16 cellular contexts compared by ENCODE assay signal in genomic region chr9:124752967-124753366, GRCh38. TPM values are rescaled to one million over a fixed set of nuclear protein-coding genes. Genes with fewer than 3 reads are reported as not detected.
DNase-seq lines count a peak whose midpoint lies in the region; ATAC-seq, FAIRE-seq and TF ChIP-seq lines count a peak whose summit lies in the region.
"Had no signal": no experiment of that assay in that cellular context is flagged by ENCODE, and none has a peak within 500 bp of the region (broad histone marks: within the 10 kb centered on the region; RNA-seq: fewer than 3 reads in every experiment).

No MANE protein-coding gene starts in this region.

- H3K36me3 ChIP-seq in SJSA1 (no peaks in the 10 kb centered on the region), OCI-LY7 (ENCODE audit: insufficient read depth, low read length) (no peaks in the 10 kb centered on the region)
- H3K36me3 ChIP-seq: gastrocnemius medialis, right atrium auricular region had no signal

- H3K27ac ChIP-seq in SJSA1 (peak overlapping the region; percentile 40), OCI-LY7 (ENCODE audit: low read depth, low read length, poor library complexity, severe bottlenecking) (no peak overlapping the region)
- H3K27ac ChIP-seq: dorsolateral prefrontal cortex, gastrocnemius medialis, right atrium auricular region had no signal

- FAIRE-seq in H54 (lab: Jason Lieb, UNC) = peak; percentile 100

- H2AFZ ChIP-seq in OCI-LY7 (ENCODE audit: low read length) = no peak overlapping the region

- H3K27me3 ChIP-seq in SJSA1 (replicated peaks) = no peaks in the 10 kb centered on the region
- H3K27me3 ChIP-seq: dorsolateral prefrontal cortex, right atrium auricular region had no signal

- TF ChIP-seq CTCF in fibroblast of pulmonary artery (IDR thresholded peaks at IDR 0.05; ENCODE audit: low read length, missing control alignments) (no peak), OCI-LY7 (conservative IDR thresholded peaks at IDR 0.05; ENCODE audit: low read length) (no peak)

- no peak overlapping the region for H3K4me3 ChIP-seq in SJSA1
- no peak overlapping the region for H3K4me3 ChIP-seq in fibroblast of pulmonary artery (replicated peaks; ENCODE audit: low read depth, low read length)
- H3K4me3 ChIP-seq in OCI-LY7 (ENCODE audit: low read depth, low read length, poor library complexity, severe bottlenecking) = no peak overlapping the region
- H3K4me3 ChIP-seq: dorsolateral prefrontal cortex, gastrocnemius medialis, right atrium auricular region had no signal

- BruUV-seq in OCI-LY7 (replicated peaks; lab: Mats Ljungman, UMichigan) = no TSS peak

- POLR2A ChIA-PET in OCI-LY7 (lab: Charles Lee) = no interaction called here

- H3K4me3 Mint-ChIP-seq in stimulated activated memory B cell treated with anti-CD40 and anti-IgM and Interleukin-4, amounts not matched to agents 10 μg/mL and 1 μg/mL and 100 μg/mL, for 72 hours = no peak overlapping the region
- H3K4me3 Mint-ChIP-seq: activated CD4-positive, alpha-beta T cell treated with anti-CD3 and anti-CD28 coated beads for 36 hours; activated naive CD8-positive, alpha-beta T cell treated with anti-CD3 and anti-CD28 coated beads, Interleukin-2, amount 50 U/mL, for 24 hours; activated T-cell treated with anti-CD3 and anti-CD28 coated beads, Interleukin-2, amount 50 U/mL, for 4 hours; immature natural killer cell; T-cell had no signal

- intact Hi-C loops in OCI-LY7 (cut with micrococcal nuclease; ENCODE audit: unreplicated experiment) = no loop called here

- no peaks in the 10 kb centered on the region for H3K9me2 ChIP-seq in OCI-LY7 (ENCODE audit: insufficient read depth, low read length)

- DNase-seq in H54 (ENCODE audit: insufficient read length, low spot score) (peak; percentile 58), SJSA1 (ENCODE audit: low read depth in 1 of 2, low spot score in 2 of 2) (peak in 1 of 2 experiments; percentile 67), fibroblast of pulmonary artery (ENCODE audit: low read depth) (peak; percentile 36), cerebellum (ENCODE audit: low spot score) (no peak), OCI-LY7 (ENCODE audit: low spot score) (no peak)
- DNase-seq: activated CD4-positive, alpha-beta T cell treated with anti-CD3 and anti-CD28 coated beads for 36 hours; activated naive CD8-positive, alpha-beta T cell treated with anti-CD3 and anti-CD28 coated beads, Interleukin-2, amount 50 U/mL, for 24 hours; activated T-cell treated with anti-CD3 and anti-CD28 coated beads, Interleukin-2, amount 50 U/mL, for 4 hours; dorsolateral prefrontal cortex; gastrocnemius medialis; immature natural killer cell; stimulated activated naive CD4-positive, alpha-beta T cell; T-cell had no signal

- peaks cover 87% of the 10 kb centered on the region for H3K79me2 ChIP-seq in OCI-LY7 (ENCODE audit: insufficient read depth, low read depth, low read length)

- no peaks in the 10 kb centered on the region for H3K36me3 Mint-ChIP-seq in stimulated activated memory B cell treated with anti-CD40 and anti-IgM and Interleukin-4, amounts not matched to agents 10 μg/mL and 1 μg/mL and 100 μg/mL, for 72 hours
- H3K36me3 Mint-ChIP-seq: immature natural killer cell, T-cell had no signal

- no peaks in the 10 kb centered on the region for H3K9me3 ChIP-seq in SJSA1 (replicated peaks)
- H3K9me3 ChIP-seq in OCI-LY7 (ENCODE audit: low read length) = no peaks in the 10 kb centered on the region
- H3K9me3 ChIP-seq: gastrocnemius medialis, right atrium auricular region had no signal

- H3K27ac Mint-ChIP-seq in stimulated activated memory B cell treated with anti-CD40 and anti-IgM and Interleukin-4, amounts not matched to agents 10 μg/mL and 1 μg/mL and 100 μg/mL, for 72 hours = peak overlapping the region; percentile 50
- H3K27ac Mint-ChIP-seq: activated CD4-positive, alpha-beta T cell treated with anti-CD3 and anti-CD28 coated beads for 36 hours; activated naive CD8-positive, alpha-beta T cell treated with anti-CD3 and anti-CD28 coated beads, Interleukin-2, amount 50 U/mL, for 24 hours; immature natural killer cell had no signal

- peaks cover 25% of the 10 kb centered on the region for H3K27me3 Mint-ChIP-seq in stimulated activated memory B cell treated with anti-CD40 and anti-IgM and Interleukin-4, amounts not matched to agents 10 μg/mL and 1 μg/mL and 100 μg/mL, for 72 hours

- no peaks in the 10 kb centered on the region for H3K9me3 Mint-ChIP-seq in stimulated activated memory B cell treated with anti-CD40 and anti-IgM and Interleukin-4, amounts not matched to agents 10 μg/mL and 1 μg/mL and 100 μg/mL, for 72 hours
- H3K9me3 Mint-ChIP-seq: activated naive CD8-positive, alpha-beta T cell treated with anti-CD3 and anti-CD28 coated beads, Interleukin-2, amount 50 U/mL, for 24 hours; activated T-cell treated with anti-CD3 and anti-CD28 coated beads, Interleukin-2, amount 50 U/mL, for 4 hours; immature natural killer cell; T-cell had no signal

- H3K4me2 ChIP-seq in OCI-LY7 (ENCODE audit: low read length) = no peak overlapping the region

- CTCF ChIA-PET in OCI-LY7 (lab: Charles Lee; ENCODE audit: unreplicated experiment) = no interaction called here

- H3K4me1 Mint-ChIP-seq in stimulated activated memory B cell treated with anti-CD40 and anti-IgM and Interleukin-4, amounts not matched to agents 10 μg/mL and 1 μg/mL and 100 μg/mL, for 72 hours = peaks cover 2% of the 10 kb centered on the region
- H3K4me1 Mint-ChIP-seq: immature natural killer cell, T-cell had no signal

- H3K4me1 ChIP-seq in SJSA1 (replicated peaks) (peaks cover 40% of the 10 kb centered on the region), OCI-LY7 (ENCODE audit: insufficient read depth, low read length, poor library complexity, severe bottlenecking) (peaks cover 4% of the 10 kb centered on the region)
- H3K4me1 ChIP-seq: gastrocnemius medialis, right atrium auricular region had no signal

- no peak for TF ChIP-seq POLR2A in H54 (IDR thresholded peaks at IDR 0.05; ENCODE audit: low read depth, low read length)

- peaks cover 32% of the 10 kb centered on the region for H4K20me1 ChIP-seq in OCI-LY7 (ENCODE audit: insufficient read depth, low read length)

- ATAC-seq in stimulated activated memory B cell treated with anti-CD40 and anti-IgM and Interleukin-4, amounts not matched to agents 10 μg/mL and 1 μg/mL and 100 μg/mL, for 72 hours = no peak
- ATAC-seq in GM21367 (IDR thresholded peaks at IDR 0.05; ENCODE audit: unreplicated experiment) = no peak
- ATAC-seq: activated CD4-positive, alpha-beta T cell treated with anti-CD3 and anti-CD28 coated beads for 36 hours; activated naive CD8-positive, alpha-beta T cell treated with anti-CD3 and anti-CD28 coated beads, Interleukin-2, amount 50 U/mL, for 24 hours; activated T-cell treated with anti-CD3 and anti-CD28 coated beads, Interleukin-2, amount 50 U/mL, for 4 hours; gastrocnemius medialis; T-cell had no signal

RNA-seq across cellular contexts. Expression of gene NR6A1, which starts 18.1 kb away (rescaled TPM):
- 0.88 and 1.0 TPM in 2 replicates for total RNA-seq in SJSA1 (2014; rRNA removed; shearing (Covaris generic))
- total RNA-seq in cerebellum = 2.9 TPM
- total RNA-seq in OCI-LY7 (2014; rRNA removed; shearing (Covaris generic)) = 13.0 and 17.5 TPM in 2 replicates
- 21.7 and 23.0 TPM in 2 replicates for total RNA-seq in OCI-LY7 (2022)

RNA-seq across cellular contexts. Expression of gene OLFML2A, which starts 24.0 kb away (rescaled TPM):
- 5.0 and 7.8 TPM in 2 replicates for total RNA-seq in SJSA1 (2014; rRNA removed; shearing (Covaris generic))
- total RNA-seq in cerebellum (5.4 TPM), OCI-LY7 (2022) (6.0 and 6.7 TPM in 2 replicates)
- total RNA-seq in OCI-LY7 (2014; rRNA removed; shearing (Covaris generic)) = 3.4 and 4.4 TPM in 2 replicates

Comparison
In these comparisons a context has a peak if more than half of its experiments do, and no peak if none do; other contexts are left out.
1. DNase-seq: peak in H54 (single experiment) and fibroblast of pulmonary artery (single experiment); none in cerebellum (single experiment) and OCI-LY7 (single experiment).